8 cellular contexts compared by ENCODE assay signal in genomic region chr19:7197760-7198696, GRCh38.
DNase-seq lines count a peak whose midpoint lies in the region; ATAC-seq lines count a peak whose summit lies in the region.

No MANE protein-coding gene starts in this region.

- peak; percentile 74 for ATAC-seq in GM18861 (IDR thresholded peaks at IDR 0.05; ENCODE audit: unreplicated experiment)
- ATAC-seq in HG03095 (IDR thresholded peaks at IDR 0.05; ENCODE audit: unreplicated experiment), result peak; percentile 61

- DNase-seq in AG08395 (ENCODE audit: low spot score) (peak; percentile 97), NCI-H2171 (lab: John Stamatoyannopoulos, UW) (peak; percentile 88), islet precursor cell (peak; percentile 94)
- peak; percentile 73 for DNase-seq in activated CD4-positive, CD25-positive, alpha-beta regulatory T cell treated with anti-CD3 and anti-CD28 coated beads, Interleukin-2, amount 50 U/mL, for 16 hours (ENCODE audit: low read depth, low spot score)
- peak; percentile 92 for DNase-seq in central memory CD4-positive, alpha-beta T cell
- peak; percentile 78 to 83 for DNase-seq in stimulated activated CD4-positive, alpha-beta T cell treated with anti-CD3 and anti-CD28 coated beads, Interleukin-12 subunit alpha, Interleukin-12 subunit beta, amount 100 ng/mL, for 24 hours (ENCODE audit: low read depth in 2 of 2)

Comparison
In these comparisons a context has a peak if more than half of its experiments do, and no peak if none do; other contexts are left out.
1. Peak in every context shown above with its lines: DNase-seq and ATAC-seq.